Comparison of ENCODE assay signal across 8 cellular contexts in genomic region chr4:28686618-28687017, GRCh38.
DNase-seq lines count a peak whose midpoint lies in the region; ATAC-seq lines count a peak whose summit lies in the region.

No MANE protein-coding gene starts in this region.

- DNase-seq in EH (ENCODE audit: low read depth), result peak; percentile 39
- peak; percentile 45 for DNase-seq in HK-2 (ENCODE audit: unreplicated experiment)
- peak; percentile 6 for DNase-seq in UCSD-AML1 (lab: John Stamatoyannopoulos, UW; ENCODE audit: unreplicated experiment)
- DNase-seq in inferior parietal cortex (ENCODE audit: extremely low spot score), result peak; percentile 39
- no peak for DNase-seq in activated effector memory CD4-positive, alpha-beta T cell treated with anti-CD3 and anti-CD28 coated beads, Interleukin-2, amount 50 U/mL, for 16 hours
- no peak for DNase-seq in activated T-cell treated with anti-CD3 and anti-CD28 coated beads, Interleukin-2, amount 50 U/mL, for 48 hours

- ATAC-seq in GM18519 (IDR thresholded peaks at IDR 0.05; ENCODE audit: low FRiP score, unreplicated experiment), result no peak
- no peak for ATAC-seq in HG03439 (IDR thresholded peaks at IDR 0.05; ENCODE audit: unreplicated experiment)

Comparison
In these comparisons a context has a peak if more than half of its experiments do, and no peak if none do; other contexts are left out.
1. DNase-seq: peak in EH (single experiment), HK-2 (single experiment), UCSD-AML1 (single experiment) and inferior parietal cortex (single experiment); none in activated effector memory CD4-positive, alpha-beta T cell treated with anti-CD3 and anti-CD28 coated beads, Interleukin-2, amount 50 U/mL, for 16 hours (single experiment) and activated T-cell treated with anti-CD3 and anti-CD28 coated beads, Interleukin-2, amount 50 U/mL, for 48 hours (0 of 2).